ENCODE assay signal across 10 cellular contexts in the genomic region with DNA sequence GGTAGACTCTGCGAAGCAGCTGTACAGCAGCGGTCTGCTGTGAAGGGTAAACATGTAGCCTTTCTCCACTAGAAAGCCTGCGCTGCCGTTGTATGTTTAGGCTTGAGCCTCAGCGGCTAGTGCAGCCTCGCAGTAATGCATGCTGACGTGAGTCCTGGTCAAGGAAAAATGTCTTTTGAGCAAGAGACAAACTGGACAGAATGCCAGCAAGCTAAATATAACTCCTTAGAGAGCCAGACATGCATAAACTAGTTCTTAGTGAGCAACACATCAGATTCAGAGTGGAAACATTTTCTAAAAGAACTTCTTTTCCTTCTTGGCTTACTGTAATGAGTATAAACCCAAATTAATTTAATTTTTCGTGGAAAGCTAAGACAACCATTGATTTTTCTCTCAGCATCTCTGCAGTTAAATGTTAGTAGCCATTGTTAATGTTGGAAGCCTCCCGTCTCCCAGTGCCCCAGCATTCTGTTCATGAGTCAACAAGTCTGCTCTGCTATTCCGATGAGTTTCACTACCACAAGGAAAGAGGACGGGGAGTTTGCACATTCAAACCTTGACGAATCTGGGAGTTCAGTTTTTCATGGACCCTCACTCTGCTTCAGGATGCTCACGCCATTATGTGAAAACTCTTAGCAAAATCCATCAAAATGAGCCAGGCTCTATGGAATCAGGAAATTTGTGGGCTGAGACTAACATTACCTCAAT. TPM values are rescaled to one million over a fixed set of nuclear protein-coding genes. Genes with fewer than 3 reads are reported as not detected.
DNase-seq lines count a peak whose midpoint lies in the region; ATAC-seq, FAIRE-seq and TF ChIP-seq lines count a peak whose summit lies in the region.
"Had no signal": no experiment of that assay in that cellular context is flagged by ENCODE, and none has a peak within 500 bp of the region (broad histone marks: within the 10 kb centered on the region; RNA-seq: fewer than 3 reads in every experiment).

No MANE protein-coding gene starts in this region.

- ATAC-seq in pancreas (peak in 3 of 4 donors; percentile 61 to 74 (median 63)), GM18498 (IDR thresholded peaks at IDR 0.05; ENCODE audit: unreplicated experiment) (no peak)

- no peaks in the 10 kb centered on the region for H3K36me3 ChIP-seq in pancreas

- FAIRE-seq in pancreas (lab: Jason Lieb, UNC) (peak; percentile 77), H54 (lab: Jason Lieb, UNC) (no peak)

- H3K27me3 ChIP-seq in pancreas: peaks cover 0 to 10% (median 0%) of the 10 kb centered on the region in 4 donors

- peak overlapping the region; percentile 60 for H3K27ac Mint-ChIP-seq in glutamatergic neuron (ENCODE audit: unreplicated experiment)

- no peaks in the 10 kb centered on the region for H3K4me1 ChIP-seq in pancreas
- H3K4me1 ChIP-seq: Caco-2 had no signal

- TF ChIP-seq POLR2A in H54 (IDR thresholded peaks at IDR 0.05; ENCODE audit: low read depth, low read length): no peak

- peak overlapping the region in 2 of 4 donors; percentile 54 to 58 for H3K27ac ChIP-seq in pancreas

- H3K27me3 Mint-ChIP-seq in glutamatergic neuron (ENCODE audit: unreplicated experiment): peaks cover 7% of the 10 kb centered on the region

- intact Hi-C loops in pancreas (cut with DNase I): no loop called here

- H3K4me3 ChIP-seq in pancreas: no peak overlapping the region

- peak overlapping the region; percentile 50 for H3K4me3 Mint-ChIP-seq in glutamatergic neuron (ENCODE audit: unreplicated experiment)

- DNase-seq in AG20443 (ENCODE audit: low spot score) (peak; percentile 83), amniotic stem cell (lab: John Stamatoyannopoulos, UW) (peak; percentile 77), glutamatergic neuron (peak; percentile 28), pancreas (peak in 1 of 6 donors; percentile 20), H54 (ENCODE audit: insufficient read length, low spot score) (no peak), GDM1 (lab: John Stamatoyannopoulos, UW) (no peak)
- DNase-seq in activated CD4-positive, alpha-beta T cell treated with anti-CD3 and anti-CD28 coated beads for 1 hour: no peak
- DNase-seq: Caco-2, Karpas-422 had no signal

- TF ChIP-seq CTCF in glutamatergic neuron (IDR thresholded peaks at IDR 0.05; ENCODE audit: partially characterized antibody, unreplicated experiment): no peak
- no peak for TF ChIP-seq CTCF in pancreas (IDR thresholded peaks at IDR 0.05)

- no peaks in the 10 kb centered on the region for H3K9me3 ChIP-seq in pancreas

- H3K36me3 Mint-ChIP-seq in glutamatergic neuron (ENCODE audit: unreplicated experiment): no peaks in the 10 kb centered on the region

- H3K9me3 Mint-ChIP-seq in glutamatergic neuron (ENCODE audit: unreplicated experiment): peaks cover 12% of the 10 kb centered on the region

- peaks cover 64% of the 10 kb centered on the region for H3K4me1 Mint-ChIP-seq in glutamatergic neuron (ENCODE audit: low read depth, unreplicated experiment)

- WGBS in pancreas, 2 donors: 57 to 65% methylated on average over 13 of the region's 13 CpGs

RNA-seq across cellular contexts. Expression of a gene that starts 51.4 kb away (rescaled TPM):
- total RNA-seq in glutamatergic neuron (ENCODE audit: unreplicated experiment): 101 TPM
- total RNA-seq in pancreas: 1 to 10 TPM; 1.7 to 9.6 (median 4.2) TPM
- polyA plus RNA-seq in pancreas: 10 to 100 TPM in 1 of 2 donors, 1 to 10 TPM in 1; 3.0 to 11.0 TPM

Comparison
In these comparisons a context has a peak if more than half of its experiments do, and no peak if none do; other contexts are left out.
1. DNase-seq: peak in AG20443 (single experiment), amniotic stem cell (single experiment) and glutamatergic neuron (single experiment); none in activated CD4-positive, alpha-beta T cell treated with anti-CD3 and anti-CD28 coated beads for 1 hour (single experiment), H54 (single experiment) and GDM1 (single experiment).